Comparison of ENCODE assay signal across 7 cellular contexts in genomic region chr1:20219053-20219452, GRCh38. TPM values are rescaled to one million over a fixed set of nuclear protein-coding genes. Genes with fewer than 3 reads are reported as not detected.
"Had no signal": no experiment of that assay in that cellular context is flagged by ENCODE, and none has a peak within 500 bp of the region (broad histone marks: within the 10 kb centered on the region; RNA-seq: fewer than 3 reads in every experiment).

No MANE protein-coding gene starts in this region.

RNA-seq across cellular contexts. Expression of gene PLA2G2C, which starts 32.7 kb away (rescaled TPM):
- total RNA-seq: GM23248, GM23338, H1, H4, H7, H9, HFFc6 had no signal
- polyA plus RNA-seq: GM23248, GM23338, H1 had no signal

RNA-seq across cellular contexts. Expression of gene UBXN10, which starts 33.2 kb away (rescaled TPM):
- total RNA-seq: H4, HFFc6 had no signal
- polyA plus RNA-seq: GM23248 had no signal
